ENCODE assay signal across 11 cellular contexts in the genomic region with DNA sequence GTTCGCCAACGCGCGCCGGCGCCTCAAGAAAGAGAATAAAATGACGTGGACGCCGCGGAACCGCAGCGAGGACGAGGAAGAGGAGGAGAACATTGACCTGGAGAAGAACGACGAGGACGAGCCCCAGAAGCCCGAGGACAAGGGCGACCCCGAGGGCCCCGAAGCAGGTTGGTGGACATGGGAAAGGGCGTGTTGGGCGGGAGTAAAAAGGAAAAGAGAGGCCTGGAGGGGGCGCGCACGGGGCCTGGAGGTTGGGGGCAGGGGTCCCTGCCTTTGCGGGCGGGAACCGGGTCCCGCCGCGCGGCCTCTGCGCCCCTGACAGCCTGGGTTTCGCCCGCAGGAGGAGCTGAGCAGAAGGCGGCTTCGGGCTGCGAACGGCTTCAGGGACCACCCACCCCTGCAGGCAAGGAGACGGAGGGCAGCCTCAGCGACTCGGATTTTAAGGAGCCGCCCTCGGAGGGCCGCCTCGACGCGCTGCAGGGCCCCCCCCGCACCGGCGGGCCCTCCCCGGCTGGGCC. TPM values are rescaled to one million over a fixed set of nuclear protein-coding genes. Genes with fewer than 3 reads are reported as not detected.
A peak's percentile ranks its signal among the peaks of the same experiment; 100 is the strongest.
DNase-seq lines count a peak whose midpoint lies in the region; FAIRE-seq and TF ChIP-seq lines count a peak whose summit lies in the region.
"Had no signal": no experiment of that assay in that cellular context is flagged by ENCODE, and none has a peak within 500 bp of the region (broad histone marks: within the 10 kb centered on the region; RNA-seq: fewer than 3 reads in every experiment).

No MANE protein-coding gene starts in this region.

- H2AFZ ChIP-seq in H9 (ENCODE audit: low read length) (no peak overlapping the region), H1 (ENCODE audit: low read length) (no peak overlapping the region)

- H4K91ac ChIP-seq in H9 (ENCODE audit: insufficient read length, low read depth, low read length) (no peak overlapping the region), H1 (replicated peaks; ENCODE audit: insufficient read length, low read length) (peak overlapping the region; percentile 76)

- peaks cover 54% of the 10 kb centered on the region for H3K27me3 ChIP-seq in H9 (ENCODE audit: insufficient read depth, low read length)
- peaks cover 35 to 80% (median 67%) of the 10 kb centered on the region in 4 experiments for H3K27me3 ChIP-seq in H1 (replicated peaks in 1 of 4; ENCODE audit: control insufficient read depth in 3 of 4, extremely low read depth in 1 of 4, insufficient read depth in 3 of 4, low read length in 3 of 4)
- H3K27me3 ChIP-seq in CD8-positive, alpha-beta memory T cell (ENCODE audit: insufficient read depth, low read length, poor library complexity, severe bottlenecking): peaks cover 41% of the 10 kb centered on the region

- H3K23ac ChIP-seq in H9 (ENCODE audit: insufficient read length, low read depth, low read length) (no peak overlapping the region), H1 (ENCODE audit: insufficient read length) (no peak overlapping the region)

- peak; percentile 4 to 16; a peak in 1 of 4 replicates for TF ChIP-seq RAD21 in H1 (IDR thresholded peaks at IDR 0.05 in 1 of 2, conservative IDR thresholded peaks at IDR 0.05 in 1 of 2; ENCODE audit: low read depth in 2 of 2, low read length in 2 of 2)

- no peak for TF ChIP-seq POLR2A in H1 (IDR thresholded peaks at IDR 0.05; ENCODE audit: control extremely low read depth in 1 of 2, low read depth in 2 of 2, low read length in 2 of 2)

- peaks cover 0 to 3% of the 10 kb centered on the region in 2 experiments; a peak in 4 of 5 replicates for H3K9me3 Mint-ChIP-seq in H9
- H3K9me3 Mint-ChIP-seq in nephron: no peaks in the 10 kb centered on the region
- H3K9me3 Mint-ChIP-seq in CD8-positive, alpha-beta memory T cell: peaks cover 0 to 20% (median 6%) of the 10 kb centered on the region in 5 donors

- H3K4me1 ChIP-seq in H9 (ENCODE audit: insufficient read depth, low read length): no peaks in the 10 kb centered on the region
- peaks cover 0 to 34% (median 16%) of the 10 kb centered on the region in 4 experiments; a peak in 6 of 7 replicates for H3K4me1 ChIP-seq in H1 (replicated peaks in 1 of 4; ENCODE audit: control insufficient read depth in 3 of 4, insufficient read depth in 4 of 4, low read length in 3 of 4)
- peaks cover 13% of the 10 kb centered on the region for H3K4me1 ChIP-seq in CD8-positive, alpha-beta memory T cell (ENCODE audit: insufficient read depth, low read length)

- TF ChIP-seq CTCF in AG10803 (conservative IDR thresholded peaks at IDR 0.05; ENCODE audit: low read length) (peak; percentile 26), H9 (conservative IDR thresholded peaks at IDR 0.05) (peak; percentile 42; the same call in 2 of the 3 replicates), H1 (IDR thresholded peaks at IDR 0.05; ENCODE audit: control extremely low read depth in 1 of 3, insufficient read depth in 1 of 3, low read depth in 1 of 3, low read length in 3 of 3) (peak; percentile 26 to 34 (median 30); a peak in 3 of 4 replicates), nephron (IDR thresholded peaks at IDR 0.05; ENCODE audit: unreplicated experiment in 3 of 3) (peak in 1 of 3 experiments; percentile 24)

- no peak overlapping the region for H2BK20ac ChIP-seq in H9 (ENCODE audit: low read depth, low read length, poor library complexity, severe bottlenecking)
- H2BK20ac ChIP-seq in H1 (ENCODE audit: low read length): no peak overlapping the region

- H3K27ac ChIP-seq in H9 (ENCODE audit: insufficient read length, low read depth, low read length): no peak overlapping the region
- no peak overlapping the region for H3K27ac ChIP-seq in H1 (ENCODE audit: low read depth, low read length)
- H3K27ac ChIP-seq in CD8-positive, alpha-beta memory T cell (ENCODE audit: low read depth, low read length): no peak overlapping the region

- H2BK120ac ChIP-seq in H9 (ENCODE audit: low read depth, low read length, poor library complexity, severe bottlenecking) (no peak overlapping the region), H1 (replicated peaks; ENCODE audit: low read depth, low read length) (no peak overlapping the region)

- H3K36me3 ChIP-seq in H1 (ENCODE audit: control insufficient read depth in 2 of 4, insufficient read depth in 4 of 4, low read length in 3 of 4): peaks cover 0 to 2% (median 0%) of the 10 kb centered on the region in 4 experiments; a peak in 1 of 8 replicates
- no peaks in the 10 kb centered on the region for H3K36me3 ChIP-seq in CD8-positive, alpha-beta memory T cell (ENCODE audit: insufficient read depth, low read length)

- H3K4me3 Mint-ChIP-seq in H9: peak overlapping the region; percentile 55 to 79
- peak overlapping the region; percentile 73 to 89 (median 88) for H3K4me3 Mint-ChIP-seq in nephron
- peak overlapping the region in 1 of 7 donors; percentile 22 for H3K4me3 Mint-ChIP-seq in CD8-positive, alpha-beta memory T cell

- 0 out of 3 replicates have a peak, but pooled peaks of 1 of the 2 experiments have one; percentile 14 for TF ChIP-seq EP300 in H1 (IDR thresholded peaks at IDR 0.05; ENCODE audit: borderline replicate concordance in 1 of 2, low read depth in 2 of 2, low read length in 2 of 2)

- peaks cover 51% of the 10 kb centered on the region for H3K23me2 ChIP-seq in H9 (ENCODE audit: insufficient read length, low read depth, low read length, poor library complexity, severe bottlenecking)
- peaks cover 29% of the 10 kb centered on the region for H3K23me2 ChIP-seq in H1 (ENCODE audit: low read depth, low read length)

- H3K9me3 ChIP-seq in H9 (ENCODE audit: control insufficient read depth, low read depth, low read length): no peaks in the 10 kb centered on the region
- no peaks in the 10 kb centered on the region for H3K9me3 ChIP-seq in H1 (ENCODE audit: insufficient read depth in 2 of 2, low read depth in 1 of 2, low read length in 1 of 2)
- no peaks in the 10 kb centered on the region for H3K9me3 ChIP-seq in CD8-positive, alpha-beta memory T cell (ENCODE audit: low read length)

- H3K4ac ChIP-seq in H9 (ENCODE audit: low read depth, low read length): no peak overlapping the region
- H3K4ac ChIP-seq in H1 (replicated peaks; ENCODE audit: insufficient read length, low read depth, low read length): no peak overlapping the region

- DNase-seq in AG10803 (ENCODE audit: low read depth): no peak
- peak; percentile 58 for DNase-seq in H9
- peak in 1 of 2 experiments; percentile 73 for DNase-seq in H1 (ENCODE audit: low read depth in 1 of 2, low spot score in 2 of 2)
- no peak for DNase-seq in activated gamma-delta T cell (lab: John Stamatoyannopoulos, UW)
- DNase-seq in CD8-positive, alpha-beta memory T cell: no peak
- DNase-seq in pons (ENCODE audit: low spot score): no peak
- DNase-seq in GM19239 (ENCODE audit: insufficient read length, low spot score): no peak
- DNase-seq: kidney glomerular epithelial cell; NCI-H446; stimulated activated CD4-positive, alpha-beta T cell treated with anti-CD3 and anti-CD28 coated beads, Interleukin-2, amount 100 ng/mL, for 24 hours had no signal

- no peak overlapping the region for H3T11ph ChIP-seq in H9 (ENCODE audit: low read length)

- no peak overlapping the region for H2AK5ac ChIP-seq in H9 (ENCODE audit: insufficient read length, low read length)
- no peak overlapping the region for H2AK5ac ChIP-seq in H1 (ENCODE audit: low read depth, low read length)

- H3K4me2 ChIP-seq in H9 (ENCODE audit: insufficient read depth, insufficient read length, low read length) (peak overlapping the region; percentile 78), H1 (ENCODE audit: insufficient read depth in 1 of 2, low read depth in 2 of 2, low read length in 2 of 2) (peak overlapping the region; percentile 95)

- H3K4me3 ChIP-seq in AG10803 (ENCODE audit: low read length) (peak overlapping the region; percentile 87), H1 (ENCODE audit: extremely low read depth in 1 of 4, insufficient read depth in 2 of 4, low read depth in 3 of 4, low read length in 4 of 4) (peak overlapping the region; percentile 41 to 80 (median 64))
- no peak overlapping the region for H3K4me3 ChIP-seq in CD8-positive, alpha-beta memory T cell (ENCODE audit: low read length)

- H3K4me1 Mint-ChIP-seq in H9 (peaks cover 46% of the 10 kb centered on the region in 2 experiments), nephron (peaks cover 35% of the 10 kb centered on the region)
- peaks cover 24 to 43% (median 28%) of the 10 kb centered on the region in 3 donors for H3K4me1 Mint-ChIP-seq in CD8-positive, alpha-beta memory T cell

- H3K36me3 Mint-ChIP-seq in H9 (ENCODE audit: insufficient read depth in 1 of 3, low read depth in 3 of 3): no peaks in the 10 kb centered on the region; a peak in 2 of 7 replicates
- peaks cover 17% of the 10 kb centered on the region for H3K36me3 Mint-ChIP-seq in nephron (ENCODE audit: low read depth)
- peaks cover 0 to 1% (median 0%) of the 10 kb centered on the region in 3 donors for H3K36me3 Mint-ChIP-seq in CD8-positive, alpha-beta memory T cell

- H2BK5ac ChIP-seq in H9 (ENCODE audit: insufficient read length, low read length): no peak overlapping the region
- no peak overlapping the region for H2BK5ac ChIP-seq in H1 (ENCODE audit: low read depth, low read length)

- H4K5ac ChIP-seq in H9 (ENCODE audit: insufficient read length, low read depth, low read length) (no peak overlapping the region), H1 (ENCODE audit: insufficient read length, low read depth, low read length) (no peak overlapping the region)

- peaks cover 87% of the 10 kb centered on the region for H3K27me3 Mint-ChIP-seq in H9 (ENCODE audit: low read depth)
- H3K27me3 Mint-ChIP-seq in nephron (ENCODE audit: low read depth): peaks cover 88% of the 10 kb centered on the region
- H3K27me3 Mint-ChIP-seq in CD8-positive, alpha-beta memory T cell: peaks cover 64 to 69% of the 10 kb centered on the region in 2 donors

- H3K27ac Mint-ChIP-seq in H9 (no peak overlapping the region; a peak in 1 of 7 replicates), nephron (peak overlapping the region in 1 of 3 experiments; percentile 92)
- no peak overlapping the region for H3K27ac Mint-ChIP-seq in CD8-positive, alpha-beta memory T cell

- FAIRE-seq in H1 (lab: Jason Lieb, UNC) (no peak), GM19239 (lab: Jason Lieb, UNC) (no peak)

- H4K20me1 ChIP-seq in H9 (ENCODE audit: control insufficient read depth, insufficient read depth, insufficient read length): no peaks in the 10 kb centered on the region
- H4K20me1 ChIP-seq in H1 (replicated peaks in 1 of 2; ENCODE audit: control insufficient read depth in 1 of 2, insufficient read depth in 2 of 2, low read length in 2 of 2): peaks cover 8% of the 10 kb centered on the region in 2 experiments

- no peaks in the 10 kb centered on the region for H3K79me2 ChIP-seq in H9 (ENCODE audit: insufficient read depth, low read length)
- no peaks in the 10 kb centered on the region for H3K79me2 ChIP-seq in H1 (ENCODE audit: control insufficient read depth in 1 of 2, insufficient read depth in 2 of 2, low read length in 2 of 2)

- POLR2A ChIA-PET in H1 (lab: Charles Lee; ENCODE audit: partially characterized antibody): no interaction called here
- POLR2A ChIA-PET in CD8-positive, alpha-beta memory T cell (lab: Charles Lee): no interaction called here

- no peak overlapping the region for H3K56ac ChIP-seq in H9 (ENCODE audit: insufficient read length, low read depth, low read length)
- no peak overlapping the region for H3K56ac ChIP-seq in H1 (replicated peaks; ENCODE audit: insufficient read length, low read depth, low read length)

- H3K18ac ChIP-seq in H9 (ENCODE audit: insufficient read length, low read depth, low read length) (no peak overlapping the region), H1 (ENCODE audit: extremely low read depth, low read length) (no peak overlapping the region)

- no peak overlapping the region for H3K9ac ChIP-seq in H9 (ENCODE audit: extremely low read depth, insufficient read length, low read length)
- H3K9ac ChIP-seq in H1 (replicated peaks in 1 of 4; ENCODE audit: extremely low read depth in 1 of 4, low read depth in 3 of 4, low read length in 3 of 4): no peak overlapping the region

- H3K79me1 ChIP-seq in H9 (ENCODE audit: insufficient read depth, low read depth, low read length, poor library complexity, severe bottlenecking) (no peaks in the 10 kb centered on the region), H1 (ENCODE audit: low read depth, low read length) (no peaks in the 10 kb centered on the region)

- CTCF ChIA-PET in H1 (lab: Charles Lee; ENCODE audit: partially characterized antibody): interaction anchor here (1.2 to 1.4 kb wide), 2 partner anchors 325 to 644 kb away, joined by 3 read pairs; no protein-coding TSS in a partner anchor
- CTCF ChIA-PET in CD8-positive, alpha-beta memory T cell (lab: Charles Lee): no interaction called here

- no peak overlapping the region for H2BK12ac ChIP-seq in H9 (ENCODE audit: insufficient read length, low read depth, low read length)
- H2BK12ac ChIP-seq in H1 (ENCODE audit: low read depth, low read length): no peak overlapping the region

- H2BK15ac ChIP-seq in H9 (ENCODE audit: low read depth, low read length) (no peak overlapping the region), H1 (ENCODE audit: low read length) (no peak overlapping the region)

- H4K8ac ChIP-seq in H9 (replicated peaks; ENCODE audit: insufficient read length, low read depth, low read length) (no peak overlapping the region), H1 (ENCODE audit: extremely low read depth, insufficient read depth, low read length) (peak overlapping the region; percentile 3; the same call in 1 of the 2 replicates)

- H3K14ac ChIP-seq in H9 (ENCODE audit: insufficient read depth, low read length) (no peak overlapping the region), H1 (ENCODE audit: insufficient read length) (no peak overlapping the region)

- WGBS in H9 (ENCODE audit: extremely low coverage, insufficient read length, low lambda C conversion rate): no CpG with 5 or more reads among the region's 52 CpGs
- 1% methylated on average over 18 of the region's 52 CpGs; no CpG with 5 or more reads in 1 of the 2 experiments for WGBS in H1 (ENCODE audit: extremely low coverage in 1 of 2, insufficient coverage in 1 of 2, insufficient read length in 1 of 2, insufficient replicate concordance in 2 of 2, low coverage in 1 of 2, low lambda C conversion rate in 2 of 2, missing lambda C conversion rate in 1 of 2), 2 experiments

RNA-seq across cellular contexts. Expression of gene IRX5, which starts 2.1 kb away (rescaled TPM):
- 0.26 and 0.59 TPM in 2 replicates for total RNA-seq in H9 (2021)
- 0.48 and 0.90 TPM in 2 replicates for total RNA-seq in H1 (2021; fragmentation: NEBNext Ultra II Directional; extraction: Animal tissue kit (Norgen Biotek cat#: 25700))
- polyA plus RNA-seq in H1 (2011; rRNA removed): 0.56 and 1.4 TPM in 2 replicates
- polyA plus RNA-seq in H1 (2011; cell fraction: cytosol; rRNA removed): 0.94 TPM
- polyA plus RNA-seq in H1 (2011; cell fraction: nucleus; rRNA removed): 1.5 TPM
- polyA plus RNA-seq in H1 (2012, experiment 1 of 2): 0.36 to 0.42 TPM (median 0.39 TPM) in 4 replicates
- 0.21 TPM for polyA plus RNA-seq in H1 (2012, experiment 2 of 2)
- 0.16 TPM for polyA plus RNA-seq in H1 (2013, experiment 1 of 2)
- 0.15 TPM for polyA plus RNA-seq in H1 (2013, experiment 2 of 2)
- 0.13 and 0.32 TPM in 2 replicates for polyA minus RNA-seq in H1 (2011; rRNA and poly(A)+ RNA removed)
- 2.8 TPM for polyA minus RNA-seq in H1 (2011; cell fraction: cytosol; rRNA and poly(A)+ RNA removed)
- 1.5 TPM for polyA minus RNA-seq in H1 (2011; cell fraction: nucleus; rRNA and poly(A)+ RNA removed)
- not detected for total RNA-seq in CD8-positive, alpha-beta memory T cell
- not detected for polyA plus RNA-seq in CD8-positive, alpha-beta memory T cell
